ENCODE assay signal across 28 cellular contexts in genomic region chr5:133341915-133342710, GRCh38.
DNase-seq lines count a peak whose midpoint lies in the region; ATAC-seq, FAIRE-seq and TF ChIP-seq lines count a peak whose summit lies in the region.
"Had no signal": no experiment of that assay in that cellular context is flagged by ENCODE, and none has a peak within 500 bp of the region (broad histone marks: within the 10 kb centered on the region; RNA-seq: fewer than 3 reads in every experiment).

No MANE protein-coding gene starts in this region.

- H3K4me1 ChIP-seq in kidney (ENCODE audit: control insufficient read depth in 1 of 2, insufficient read depth in 1 of 2, low read depth in 1 of 2, low read length in 2 of 2) (peaks cover 0 to 2% of the 10 kb centered on the region in 2 donors), upper lobe of right lung (no peaks in the 10 kb centered on the region)
- H3K4me1 ChIP-seq: BE2C, HAP-1, heart left ventricle, left lung, parathyroid adenoma had no signal

- H3K4me3 Mint-ChIP-seq in T-helper 17 cell: peak overlapping the region; percentile 83
- H3K4me3 Mint-ChIP-seq: activated naive CD8-positive, alpha-beta T cell treated with anti-CD3 and anti-CD28 coated beads, Interleukin-2, amount 10 ng/mL, durations not matched to agents 7 days and 5 days; natural killer cell had no signal

- H3K4me1 Mint-ChIP-seq in T-helper 17 cell: peaks cover 3% of the 10 kb centered on the region
- H3K4me1 Mint-ChIP-seq: natural killer cell had no signal

- no peaks in the 10 kb centered on the region for H3K36me3 ChIP-seq in kidney (ENCODE audit: control insufficient read depth in 1 of 2, insufficient read depth in 2 of 2, low read length in 2 of 2)
- H3K36me3 ChIP-seq in upper lobe of right lung: no peaks in the 10 kb centered on the region
- H3K36me3 ChIP-seq: BE2C, HAP-1, heart left ventricle, left lung had no signal

- H3K27ac ChIP-seq in kidney (ENCODE audit: low read depth in 2 of 2, low read length in 2 of 2) (peak overlapping the region in 1 of 2 donors; percentile 18), upper lobe of right lung (no peak overlapping the region)
- H3K27ac ChIP-seq: heart left ventricle, HL-60, left lung, parathyroid adenoma, RWPE1 had no signal

- H3K9me3 ChIP-seq in T-helper 17 cell (ENCODE audit: control insufficient read depth, low read length, poor library complexity, severe bottlenecking): no peaks in the 10 kb centered on the region
- no peaks in the 10 kb centered on the region for H3K9me3 ChIP-seq in kidney (ENCODE audit: control insufficient read depth in 1 of 2, low read length in 2 of 2)
- H3K9me3 ChIP-seq in upper lobe of right lung: no peaks in the 10 kb centered on the region
- H3K9me3 ChIP-seq: HAP-1, heart left ventricle, left lung had no signal

- H3K27me3 ChIP-seq in upper lobe of right lung: no peaks in the 10 kb centered on the region
- H3K27me3 ChIP-seq: BE2C, left lung had no signal

- peak; percentile 43 for DNase-seq in activated effector memory CD4-positive, alpha-beta T cell treated with anti-CD3 and anti-CD28 coated beads, Interleukin-2, amount 50 U/mL, for 16 hours
- DNase-seq in activated effector memory CD4-positive, alpha-beta T cell treated with Interleukin-2 at 50 U/mL for 16 hours: no peak
- DNase-seq in T-helper 17 cell: no peak
- DNase-seq in kidney: peak; percentile 45
- DNase-seq in upper lobe of right lung: peak; percentile 39
- DNase-seq in occipital lobe (lab: John Stamatoyannopoulos, UW): no peak
- DNase-seq in SIG-M5 (lab: John Stamatoyannopoulos, UW): no peak
- DNase-seq: activated CD4-positive, alpha-beta T cell treated with anti-CD3 and anti-CD28 coated beads, Interleukin-2, amount 50 U/mL, for 1 hour; activated CD8-positive, alpha-beta memory T cell treated with anti-CD3 and anti-CD28 coated beads, Interleukin-2, amount 50 U/mL, for 4 hours; activated naive CD8-positive, alpha-beta T cell treated with anti-CD3 and anti-CD28 coated beads, Interleukin-2, amount 10 ng/mL, durations not matched to agents 7 days and 5 days; BE2C; erythroblast; heart left ventricle; left lung; midbrain; natural killer cell; NCI-H1092; NCI-H187; NCI-H2227 treated with DMSO at 0.1 percent for 48 hours; NCI-H748 treated with DMSO at 0.1 percent for 48 hours; trophoblast cell had no signal

- TF ChIP-seq CTCF in kidney (IDR thresholded peaks at IDR 0.05; ENCODE audit: borderline replicate concordance, extremely low read depth, insufficient read depth): no peak
- TF ChIP-seq CTCF in upper lobe of right lung (IDR thresholded peaks at IDR 0.05): no peak

- H3K27me3 Mint-ChIP-seq in T-helper 17 cell: peaks cover 12% of the 10 kb centered on the region

- no peak for FAIRE-seq in kidney (lab: Jason Lieb, UNC)
- FAIRE-seq: GM12878 had no signal

- H3K9ac ChIP-seq in kidney (ENCODE audit: low read length in 2 of 2): no peak overlapping the region
- H3K9ac ChIP-seq: parathyroid adenoma had no signal

- no peak overlapping the region for H3K27ac Mint-ChIP-seq in T-helper 17 cell
- H3K27ac Mint-ChIP-seq: activated naive CD8-positive, alpha-beta T cell treated with anti-CD3 and anti-CD28 coated beads, Interleukin-2, amount 10 ng/mL, durations not matched to agents 7 days and 5 days; activated T-helper 2 cell treated with anti-CD3 and anti-CD28 coated beads, Interferon-gamma antibody, Interleukin-2, Interleukin-4, amounts not matched to agents 10 μg/mL and 5 μg/mL and 100 μg/mL, durations not matched to agents 14 hours and 24 hours and 36 hours; natural killer cell had no signal

- intact Hi-C loops in kidney (cut with DNase I) (no loop called here), upper lobe of right lung (cut with DNase I) (no loop called here)

- H3K4me3 ChIP-seq in kidney (ENCODE audit: low read length in 2 of 2) (no peak overlapping the region), upper lobe of right lung (no peak overlapping the region)
- H3K4me3 ChIP-seq: GM12878, HAP-1, heart left ventricle, left lung had no signal

- ATAC-seq in T-helper 17 cell: no peak
- no peak for ATAC-seq in upper lobe of right lung
- no peak for ATAC-seq in HG03442 (IDR thresholded peaks at IDR 0.05; ENCODE audit: unreplicated experiment)
- ATAC-seq: GM12878, heart left ventricle, left lung, natural killer cell had no signal

- H3K36me3 Mint-ChIP-seq in T-helper 17 cell (ENCODE audit: low read depth): peaks cover 2% of the 10 kb centered on the region
- H3K36me3 Mint-ChIP-seq: activated naive CD8-positive, alpha-beta T cell treated with anti-CD3 and anti-CD28 coated beads, Interleukin-2, amount 10 ng/mL, durations not matched to agents 7 days and 5 days; natural killer cell had no signal

Comparison
In these comparisons a context has a peak if more than half of its experiments do, and no peak if none do; other contexts are left out.
1. DNase-seq: peak in activated effector memory CD4-positive, alpha-beta T cell treated with anti-CD3 and anti-CD28 coated beads, Interleukin-2, amount 50 U/mL, for 16 hours (single experiment), kidney (single experiment) and upper lobe of right lung (single experiment); none in activated effector memory CD4-positive, alpha-beta T cell treated with Interleukin-2 at 50 U/mL for 16 hours (single experiment), T-helper 17 cell (0 of 3), occipital lobe (single experiment) and SIG-M5 (single experiment).